8 cellular contexts compared by ENCODE assay signal in the genomic region with DNA sequence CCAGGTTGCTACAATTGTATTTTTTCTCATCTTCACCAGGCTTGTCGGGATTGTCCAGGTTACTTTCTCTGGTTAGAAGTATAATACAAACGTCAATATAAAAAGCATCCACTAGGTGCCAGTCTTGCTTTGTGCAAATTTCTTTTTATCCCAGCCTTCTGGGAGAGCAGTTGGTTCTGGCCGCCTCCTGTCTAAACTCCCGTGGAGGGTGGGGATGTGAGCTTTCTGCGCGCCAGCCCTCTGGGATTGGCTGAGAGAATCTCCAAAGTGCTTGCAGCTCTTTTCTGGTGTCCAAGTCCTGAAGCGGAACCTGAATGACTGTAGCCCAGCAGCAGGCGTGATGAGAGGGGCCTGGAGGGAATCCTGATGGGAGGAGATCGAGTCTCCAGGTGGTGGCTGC. TPM values are rescaled to one million over a fixed set of nuclear protein-coding genes. Genes with fewer than 3 reads are reported as not detected.
DNase-seq lines count a peak whose midpoint lies in the region; ATAC-seq and TF ChIP-seq lines count a peak whose summit lies in the region.

No MANE protein-coding gene starts in this region.

- H3K36me3 ChIP-seq in CD4-positive, alpha-beta memory T cell (ENCODE audit: insufficient read depth, low read length), result no peaks in the 10 kb centered on the region

- H4K8ac ChIP-seq in H9 (replicated peaks; ENCODE audit: insufficient read length, low read depth, low read length), result no peak overlapping the region

- H3K4me1 Mint-ChIP-seq in CD4-positive, alpha-beta memory T cell, result peaks cover 0 to 10% (median 5%) of the 10 kb centered on the region in 4 donors
- H3K4me1 Mint-ChIP-seq in H9 (peaks cover 12 to 28% of the 10 kb centered on the region in 2 experiments), activated B cell treated with CpG ODN at 0.5 μM for 24 hours (no peaks in the 10 kb centered on the region), type B pancreatic cell (ENCODE audit: unreplicated experiment) (peaks cover 3% of the 10 kb centered on the region)

- intact Hi-C loops in CD4-positive, alpha-beta memory T cell (cut with micrococcal nuclease), result loop anchor here (1.0 to 10.0 kb wide), 6 partner anchors 57 to 394 kb away; no protein-coding TSS in a partner anchor
- intact Hi-C loops in activated B cell treated with CpG ODN at 0.5 μM for 24 hours (cut with micrococcal nuclease), result loop anchor here (1.0 to 10.0 kb wide), 2 partner anchors 239 to 346 kb away; no protein-coding TSS in a partner anchor

- H3K4ac ChIP-seq in H9 (ENCODE audit: low read depth, low read length), result no peak overlapping the region

- H4K5ac ChIP-seq in H9 (ENCODE audit: insufficient read length, low read depth, low read length), result no peak overlapping the region

- H3K9me3 ChIP-seq in CD4-positive, alpha-beta memory T cell (ENCODE audit: control insufficient read depth in 1 of 2, low read length in 2 of 2), result no peaks in the 10 kb centered on the region
- H3K9me3 ChIP-seq in H9 (ENCODE audit: control insufficient read depth, low read depth, low read length), result no peaks in the 10 kb centered on the region

- no peak overlapping the region for H3K9ac ChIP-seq in H9 (ENCODE audit: extremely low read depth, insufficient read length, low read length)

- no peaks in the 10 kb centered on the region for H4K20me1 ChIP-seq in H9 (ENCODE audit: control insufficient read depth, insufficient read depth, insufficient read length)

- peak overlapping the region in 1 of 7 donors; percentile 7 for H3K27ac Mint-ChIP-seq in CD4-positive, alpha-beta memory T cell
- H3K27ac Mint-ChIP-seq in H9 (no peak overlapping the region), activated B cell treated with CpG ODN at 0.5 μM for 24 hours (no peak overlapping the region), type B pancreatic cell (no peak overlapping the region)

- no peak overlapping the region for H4K91ac ChIP-seq in H9 (ENCODE audit: insufficient read length, low read depth, low read length)

- peak in 4 of 5 donors; percentile 51 to 67 (median 64) for DNase-seq in CD4-positive, alpha-beta memory T cell
- peak; percentile 71 for DNase-seq in H9
- DNase-seq in NCI-H2227 treated with DMSO at 0.1 percent for 48 hours (lab: John Stamatoyannopoulos, UW), result peak; percentile 91
- DNase-seq in activated B cell treated with CpG ODN at 0.5 μM for 24 hours, result no peak
- peak; percentile 88 for DNase-seq in epidermal melanocyte (ENCODE audit: insufficient read length, low spot score)
- DNase-seq in midbrain (lab: John Stamatoyannopoulos, UW), result peak; percentile 89
- DNase-seq in type B pancreatic cell (ENCODE audit: extremely low spot score, unreplicated experiment), result no peak

- CTCF ChIA-PET in CD4-positive, alpha-beta memory T cell (lab: Charles Lee; ENCODE audit: partially characterized antibody), result interaction anchor here (0.7 to 4.9 kb wide), 28 partner anchors 9 to 350 kb away, joined by 3 to 38 read pairs (median 4); no protein-coding TSS in a partner anchor
- CTCF ChIA-PET in activated B cell treated with CpG ODN at 0.5 μM for 24 hours (lab: Charles Lee), result interaction anchor here (1.2 kb wide), 1 partner anchor 53 kb away, joined by 4 read pairs; no protein-coding TSS in a partner anchor

- TF ChIP-seq CTCF in H9 (conservative IDR thresholded peaks at IDR 0.05) (peak; percentile 78), activated B cell treated with CpG ODN at 0.5 μM for 24 hours (IDR thresholded peaks at IDR 0.05) (no peak), type B pancreatic cell (conservative IDR thresholded peaks at IDR 0.05) (peak; percentile 87)

- no peak overlapping the region for H3K56ac ChIP-seq in H9 (ENCODE audit: insufficient read length, low read depth, low read length)

- no peaks in the 10 kb centered on the region for H3K79me2 ChIP-seq in H9 (ENCODE audit: insufficient read depth, low read length)

- H3K79me1 ChIP-seq in H9 (ENCODE audit: insufficient read depth, low read depth, low read length, poor library complexity, severe bottlenecking), result no peaks in the 10 kb centered on the region

- H3K4me3 ChIP-seq in CD4-positive, alpha-beta memory T cell (ENCODE audit: low read length in 2 of 2), result no peak overlapping the region

- peaks cover 10% of the 10 kb centered on the region for H3K4me1 ChIP-seq in CD4-positive, alpha-beta memory T cell (ENCODE audit: insufficient read depth, low read length)
- no peaks in the 10 kb centered on the region; the same call in 1 of the 2 replicates for H3K4me1 ChIP-seq in H9 (ENCODE audit: insufficient read depth, low read length)

- H3K9me3 Mint-ChIP-seq in CD4-positive, alpha-beta memory T cell, result no peaks in the 10 kb centered on the region
- no peaks in the 10 kb centered on the region for H3K9me3 Mint-ChIP-seq in H9
- H3K9me3 Mint-ChIP-seq in activated B cell treated with CpG ODN at 0.5 μM for 24 hours, result no peaks in the 10 kb centered on the region
- no peaks in the 10 kb centered on the region for H3K9me3 Mint-ChIP-seq in type B pancreatic cell

- peak; percentile 52 for ATAC-seq in activated B cell treated with CpG ODN at 0.5 μM for 24 hours (ENCODE audit: low read depth)
- ATAC-seq in HG02763 (IDR thresholded peaks at IDR 0.05; ENCODE audit: unreplicated experiment), result no peak

- no CpG with 5 or more reads among the region's 9 CpGs for WGBS in H9 (ENCODE audit: extremely low coverage, insufficient read length, low lambda C conversion rate)

- H3K14ac ChIP-seq in H9 (ENCODE audit: insufficient read depth, low read length), result no peak overlapping the region

- no peak overlapping the region for H2BK120ac ChIP-seq in H9 (ENCODE audit: low read depth, low read length, poor library complexity, severe bottlenecking)

- no peak overlapping the region for H3K4me3 Mint-ChIP-seq in CD4-positive, alpha-beta memory T cell
- H3K4me3 Mint-ChIP-seq in H9 (no peak overlapping the region), activated B cell treated with CpG ODN at 0.5 μM for 24 hours (no peak overlapping the region), type B pancreatic cell (no peak overlapping the region)

- no peak overlapping the region for H3K27ac ChIP-seq in CD4-positive, alpha-beta memory T cell (ENCODE audit: low read depth, low read length)
- no peak overlapping the region for H3K27ac ChIP-seq in H9 (ENCODE audit: insufficient read length, low read depth, low read length)

- no peak overlapping the region for H2BK15ac ChIP-seq in H9 (ENCODE audit: low read depth, low read length)

- H3K23ac ChIP-seq in H9 (ENCODE audit: insufficient read length, low read depth, low read length), result no peak overlapping the region

- no peak overlapping the region for H2BK5ac ChIP-seq in H9 (ENCODE audit: insufficient read length, low read length)

- H3K4me2 ChIP-seq in H9 (ENCODE audit: insufficient read depth, insufficient read length, low read length), result no peak overlapping the region

- H3K36me3 Mint-ChIP-seq in CD4-positive, alpha-beta memory T cell, result no peaks in the 10 kb centered on the region
- no peaks in the 10 kb centered on the region for H3K36me3 Mint-ChIP-seq in H9 (ENCODE audit: insufficient read depth in 1 of 3, low read depth in 3 of 3)
- no peaks in the 10 kb centered on the region for H3K36me3 Mint-ChIP-seq in activated B cell treated with CpG ODN at 0.5 μM for 24 hours (ENCODE audit: low read depth)
- no peaks in the 10 kb centered on the region for H3K36me3 Mint-ChIP-seq in type B pancreatic cell

- H2BK20ac ChIP-seq in H9 (ENCODE audit: low read depth, low read length, poor library complexity, severe bottlenecking), result no peak overlapping the region

- no peak overlapping the region for H3T11ph ChIP-seq in H9 (ENCODE audit: low read length)

- no peak overlapping the region for H2AK5ac ChIP-seq in H9 (ENCODE audit: insufficient read length, low read length)

- no peak overlapping the region for H3K18ac ChIP-seq in H9 (ENCODE audit: insufficient read length, low read depth, low read length)

- no peaks in the 10 kb centered on the region for H3K23me2 ChIP-seq in H9 (ENCODE audit: insufficient read length, low read depth, low read length, poor library complexity, severe bottlenecking)

- POLR2A ChIA-PET in CD4-positive, alpha-beta memory T cell (lab: Charles Lee; ENCODE audit: partially characterized antibody), result interaction anchor here (1.1 to 1.8 kb wide), 2 partner anchors 53 to 57 kb away, joined by 4 to 9 read pairs; no protein-coding TSS in a partner anchor
- POLR2A ChIA-PET in activated B cell treated with CpG ODN at 0.5 μM for 24 hours (lab: Charles Lee), result no interaction called here

- no peaks in the 10 kb centered on the region for H3K27me3 ChIP-seq in CD4-positive, alpha-beta memory T cell (ENCODE audit: insufficient read depth, low read length)
- H3K27me3 ChIP-seq in H9 (ENCODE audit: insufficient read depth, low read length), result no peaks in the 10 kb centered on the region

- no peaks in the 10 kb centered on the region for H3K27me3 Mint-ChIP-seq in CD4-positive, alpha-beta memory T cell
- no peaks in the 10 kb centered on the region for H3K27me3 Mint-ChIP-seq in H9 (ENCODE audit: low read depth)
- H3K27me3 Mint-ChIP-seq in activated B cell treated with CpG ODN at 0.5 μM for 24 hours, result peaks cover 5% of the 10 kb centered on the region
- H3K27me3 Mint-ChIP-seq in type B pancreatic cell, result peaks cover 5% of the 10 kb centered on the region

- no peak overlapping the region for H2BK12ac ChIP-seq in H9 (ENCODE audit: insufficient read length, low read depth, low read length)

- no peak overlapping the region for H2AFZ ChIP-seq in H9 (ENCODE audit: low read length)

RNA-seq across cellular contexts. Expression of a gene that starts 22.4 kb away (rescaled TPM):
- 1 to 10 TPM; 1.8 to 2.7 TPM for total RNA-seq in CD4-positive, alpha-beta memory T cell
- polyA plus RNA-seq in CD4-positive, alpha-beta memory T cell, result 1 to 10 TPM in 1 of 2 donors, under 1 TPM in 1; 0.46 to 1.6 TPM
- total RNA-seq in H9 (2021), result 0.18 and 0.83 TPM in 2 replicates
- 0.22 TPM in 1 of 2 replicates, not detected in the other for total RNA-seq in activated B cell treated with CpG ODN at 0.5 μM for 24 hours
- 1.6 and 3.6 TPM in 2 replicates for total RNA-seq in type B pancreatic cell (ENCODE audit: low replicate concordance)

Comparison
In these comparisons a context has a peak if more than half of its experiments do, and no peak if none do; other contexts are left out.
1. DNase-seq: peak in CD4-positive, alpha-beta memory T cell (4 of 5), H9 (single experiment), NCI-H2227 treated with DMSO at 0.1 percent for 48 hours (single experiment), epidermal melanocyte (single experiment) and midbrain (single experiment); none in activated B cell treated with CpG ODN at 0.5 μM for 24 hours (single experiment) and type B pancreatic cell (single experiment).